17 cellular contexts compared by ENCODE assay signal in the genomic region with DNA sequence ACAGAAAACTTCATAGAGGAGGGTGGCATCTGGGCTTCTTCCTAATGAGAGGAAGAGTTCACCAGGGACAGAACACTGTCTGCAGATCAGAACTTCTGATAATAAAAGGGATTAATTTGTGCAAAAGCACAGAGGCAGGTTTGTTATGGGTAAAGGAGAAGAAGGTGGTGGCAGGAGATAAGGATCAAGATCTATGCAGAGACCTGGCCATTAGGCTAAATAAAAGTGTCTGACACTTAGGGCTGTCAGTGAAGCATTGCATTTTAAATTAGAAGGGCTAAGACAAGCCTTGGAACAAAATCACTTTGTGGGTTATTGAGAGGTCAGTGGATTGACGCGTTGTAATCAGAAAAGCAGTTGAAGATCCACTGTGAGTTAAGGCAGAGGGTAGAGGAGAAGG.
DNase-seq lines count a peak whose midpoint lies in the region; ATAC-seq and TF ChIP-seq lines count a peak whose summit lies in the region.
"Had no signal": no experiment of that assay in that cellular context is flagged by ENCODE, and none has a peak within 500 bp of the region (broad histone marks: within the 10 kb centered on the region; RNA-seq: fewer than 3 reads in every experiment).

No MANE protein-coding gene starts in this region.

- no peak overlapping the region for H2BK120ac ChIP-seq in mesendoderm (ENCODE audit: low read depth, low read length)

- no CpG with 5 or more reads among the region's 2 CpGs for WGBS in mesendoderm (ENCODE audit: extremely low coverage, insufficient coverage, low lambda C conversion rate)

- no peak overlapping the region for H3K9ac ChIP-seq in mesendoderm (ENCODE audit: low read length)

- no peak overlapping the region for H3K4ac ChIP-seq in mesendoderm (ENCODE audit: low read depth, low read length)

- H3K4me1 ChIP-seq in mesendoderm (ENCODE audit: control insufficient read depth, low read depth, low read length) (peaks cover 13% of the 10 kb centered on the region), breast epithelium (no peaks in the 10 kb centered on the region)
- H3K4me1 ChIP-seq: Peyer's patch had no signal

- no peak overlapping the region for H3K23ac ChIP-seq in mesendoderm (ENCODE audit: low read length)

- no peaks in the 10 kb centered on the region for H3K36me3 ChIP-seq in mesendoderm (ENCODE audit: control insufficient read depth, insufficient read depth, low read length)
- H3K36me3 ChIP-seq in breast epithelium, result no peaks in the 10 kb centered on the region
- H3K36me3 ChIP-seq: BE2C, Peyer's patch had no signal

- H3K4me2 ChIP-seq in mesendoderm (ENCODE audit: low read length), result no peak overlapping the region

- H3K56ac ChIP-seq in mesendoderm (ENCODE audit: low read length), result no peak overlapping the region

- H2AK5ac ChIP-seq in mesendoderm (ENCODE audit: low read length), result no peak overlapping the region

- no peak overlapping the region for H2BK15ac ChIP-seq in mesendoderm (replicated peaks; ENCODE audit: low read depth)

- H3K4me3 ChIP-seq in mesendoderm (ENCODE audit: low read length), result no peak overlapping the region
- no peak overlapping the region for H3K4me3 ChIP-seq in breast epithelium
- H3K4me3 ChIP-seq: Peyer's patch had no signal

- TF ChIP-seq POLR2A in breast epithelium (IDR thresholded peaks at IDR 0.05), result no peak

- intact Hi-C loops in breast epithelium (cut with DNase I; ENCODE audit: low total_unique reads), result no loop called here

- peak overlapping the region; percentile 96 for H4K8ac ChIP-seq in mesendoderm (ENCODE audit: low read depth, low read length)

- H3K27me3 ChIP-seq in mesendoderm (ENCODE audit: insufficient read depth, low read length, poor library complexity) (no peaks in the 10 kb centered on the region), breast epithelium (no peaks in the 10 kb centered on the region)
- H3K27me3 ChIP-seq: BE2C, Peyer's patch had no signal

- H3K79me2 ChIP-seq in mesendoderm (ENCODE audit: control insufficient read depth, insufficient read depth, low read length), result peaks cover 25% of the 10 kb centered on the region

- H3K79me1 ChIP-seq in mesendoderm (ENCODE audit: low read length), result peaks cover 18% of the 10 kb centered on the region

- H3K27ac ChIP-seq in mesendoderm (ENCODE audit: low read depth, low read length) (peak overlapping the region; percentile 68), breast epithelium (no peak overlapping the region)
- H3K27ac ChIP-seq: Peyer's patch had no signal

- no peaks in the 10 kb centered on the region for H3K9me3 ChIP-seq in breast epithelium
- H3K9me3 ChIP-seq: BE2C, Peyer's patch had no signal

- H4K5ac ChIP-seq in mesendoderm (ENCODE audit: low read length), result no peak overlapping the region

- no peak overlapping the region for H2BK5ac ChIP-seq in mesendoderm (ENCODE audit: low read length)

- DNase-seq in NCI-H2171 treated with DMSO at 0.1 percent for 48 hours (lab: John Stamatoyannopoulos, UW), result peak; percentile 48
- no peak for DNase-seq in NCI-H2171 (lab: John Stamatoyannopoulos, UW)
- DNase-seq in ELF-1 (ENCODE audit: low read depth, low spot score), result peak; percentile 22
- peak; percentile 89 for DNase-seq in NCI-H69 (lab: John Stamatoyannopoulos, UW)
- peak; percentile 89 for DNase-seq in mesendoderm
- no peak for DNase-seq in NK-92 (lab: John Stamatoyannopoulos, UW; ENCODE audit: unreplicated experiment)
- DNase-seq in breast epithelium (ENCODE audit: low spot score in 2 of 2), result no peak
- DNase-seq: BE2C; CD4-positive, CD25-positive, alpha-beta regulatory T cell; COR-L47; HFFc6; MM.1S; NCI-H1092; NCI-H2107; NCI-H446; Peyer's patch had no signal

- no peak overlapping the region for H3K18ac ChIP-seq in mesendoderm (ENCODE audit: low read length)

- no peak for ATAC-seq in HG03378 (IDR thresholded peaks at IDR 0.05; ENCODE audit: unreplicated experiment)

- TF ChIP-seq CTCF in breast epithelium (IDR thresholded peaks at IDR 0.05), result no peak

Comparison
In these comparisons a context has a peak if more than half of its experiments do, and no peak if none do; other contexts are left out.
1. DNase-seq: peak in NCI-H2171 treated with DMSO at 0.1 percent for 48 hours (single experiment), ELF-1 (single experiment), NCI-H69 (single experiment) and mesendoderm (single experiment); none in NCI-H2171 (single experiment), NK-92 (single experiment) and breast epithelium (0 of 2).